In genomic region chr5:168844566-168845296, GRCh38 we compare ENCODE assay signal across 19 cellular contexts.
A peak's percentile ranks its signal among the peaks of the same experiment; 100 is the strongest.
DNase-seq lines count a peak whose midpoint lies in the region; ATAC-seq and TF ChIP-seq lines count a peak whose summit lies in the region.
"Had no signal": no experiment of that assay in that cellular context is flagged by ENCODE, and none has a peak within 500 bp of the region (broad histone marks: within the 10 kb centered on the region; RNA-seq: fewer than 3 reads in every experiment).

No MANE protein-coding gene starts in this region.

- TF ChIP-seq CTCF in SK-N-SH (IDR thresholded peaks at IDR 0.05) (no peak), glutamatergic neuron (IDR thresholded peaks at IDR 0.05; ENCODE audit: partially characterized antibody, unreplicated experiment) (no peak), neural progenitor cell (IDR thresholded peaks at IDR 0.05) (no peak)

- H3K27me3 Mint-ChIP-seq in glutamatergic neuron (ENCODE audit: unreplicated experiment) (peaks cover 7% of the 10 kb centered on the region), neural progenitor cell (ENCODE audit: insufficient read depth, low read depth) (peaks cover 3% of the 10 kb centered on the region)
- peaks cover 21% of the 10 kb centered on the region for H3K27me3 Mint-ChIP-seq in activated T-helper 1 cell treated with anti-CD3 and anti-CD28 coated beads, Interleukin-12 subunit alpha, Interleukin-12 subunit beta, Interleukin-2, Interleukin-4 antibody, amounts not matched to agents 30 ng/mL and 10 ng/mL and 1 ng/mL, durations not matched to agents 14 hours and 24 hours and 36 hours (ENCODE audit: insufficient read depth)

- H3K9me3 Mint-ChIP-seq in glutamatergic neuron (ENCODE audit: unreplicated experiment) (no peaks in the 10 kb centered on the region), neural progenitor cell (no peaks in the 10 kb centered on the region)
- no peaks in the 10 kb centered on the region for H3K9me3 Mint-ChIP-seq in activated T-helper 1 cell treated with anti-CD3 and anti-CD28 coated beads, Interleukin-12 subunit alpha, Interleukin-12 subunit beta, Interleukin-2, Interleukin-4 antibody, amounts not matched to agents 30 ng/mL and 10 ng/mL and 1 ng/mL, durations not matched to agents 14 hours and 24 hours and 36 hours

- H4K20me1 ChIP-seq in SK-N-SH (ENCODE audit: insufficient read depth): no peaks in the 10 kb centered on the region
- no peaks in the 10 kb centered on the region for H4K20me1 ChIP-seq in neural progenitor cell (ENCODE audit: low read depth)

- no peak overlapping the region for H3K9ac ChIP-seq in SK-N-SH
- H3K9ac ChIP-seq in neural progenitor cell: no peak overlapping the region

- H3F3A ChIP-seq in SK-N-SH (replicated peaks; ENCODE audit: insufficient read depth): no peaks in the 10 kb centered on the region
- H3F3A ChIP-seq in neural progenitor cell (ENCODE audit: low read depth): no peaks in the 10 kb centered on the region

- 59% methylated on average over 27 of the region's 27 CpGs for WGBS in SK-N-SH (ENCODE audit: low lambda C conversion rate)

- H3K36me3 ChIP-seq in SK-N-SH (replicated peaks in 1 of 2; ENCODE audit: control insufficient read depth in 1 of 2, insufficient read depth in 2 of 2, low read length in 1 of 2) (peaks cover 0 to 57% of the 10 kb centered on the region in 2 experiments), neural progenitor cell (no peaks in the 10 kb centered on the region)
- H3K36me3 ChIP-seq: Peyer's patch had no signal

- H3K79me2 ChIP-seq in SK-N-SH (ENCODE audit: insufficient read depth) (no peaks in the 10 kb centered on the region; the same call in 1 of the 2 replicates), neural progenitor cell (ENCODE audit: low read depth) (no peaks in the 10 kb centered on the region)

- DNase-seq in Ammon's horn (ENCODE audit: low spot score): peak; percentile 27
- DNase-seq in SK-N-SH: peak; percentile 82
- peak; percentile 39 for DNase-seq in glutamatergic neuron
- peak; percentile 8 for DNase-seq in neural progenitor cell (ENCODE audit: low spot score)
- DNase-seq in DMS114 treated with DMSO at 0.1 percent for 48 hours (lab: John Stamatoyannopoulos, UW; ENCODE audit: unreplicated experiment): no peak
- no peak for DNase-seq in activated T-helper 1 cell treated with anti-CD3 and anti-CD28 coated beads, Interleukin-12 subunit alpha, Interleukin-12 subunit beta, Interleukin-2, Interleukin-4 antibody, amounts not matched to agents 30 ng/mL and 10 ng/mL and 1 ng/mL, durations not matched to agents 14 hours and 24 hours and 36 hours (ENCODE audit: low spot score)
- DNase-seq: Caco-2, MM.1S, NCI-H1105, NCI-H1694 treated with DMSO at 0.1 percent for 48 hours, NCI-H446 treated with DMSO at 0.1 percent for 48 hours, NCI-H774, Peyer's patch, SHP77 treated with DMSO at 0.1 percent for 48 hours had no signal

- no peak overlapping the region for H3K4me2 ChIP-seq in SK-N-SH
- no peak overlapping the region for H3K4me2 ChIP-seq in neural progenitor cell
- H3K4me2 ChIP-seq: A549 had no signal

- peaks cover 24% of the 10 kb centered on the region for H3K4me1 Mint-ChIP-seq in glutamatergic neuron (ENCODE audit: low read depth, unreplicated experiment)
- H3K4me1 Mint-ChIP-seq in neural progenitor cell: peaks cover 48% of the 10 kb centered on the region
- H3K4me1 Mint-ChIP-seq in activated T-helper 1 cell treated with anti-CD3 and anti-CD28 coated beads, Interleukin-12 subunit alpha, Interleukin-12 subunit beta, Interleukin-2, Interleukin-4 antibody, amounts not matched to agents 30 ng/mL and 10 ng/mL and 1 ng/mL, durations not matched to agents 14 hours and 24 hours and 36 hours (ENCODE audit: low read depth): no peaks in the 10 kb centered on the region

- peak in 1 of 2 experiments; percentile 91; a peak in 2 of 4 replicates for TF ChIP-seq EP300 in SK-N-SH (IDR thresholded peaks at IDR 0.05; ENCODE audit: borderline replicate concordance in 1 of 2, low read depth in 1 of 2, low read length in 1 of 2)

- peak; percentile 37 for TF ChIP-seq RAD21 in SK-N-SH (IDR thresholded peaks at IDR 0.05; ENCODE audit: low read length)

- H3K27me3 ChIP-seq in SK-N-SH (ENCODE audit: insufficient read depth) (no peaks in the 10 kb centered on the region), neural progenitor cell (peaks cover 53% of the 10 kb centered on the region)
- H3K27me3 ChIP-seq: Peyer's patch had no signal

- H3K4me3 Mint-ChIP-seq in glutamatergic neuron (ENCODE audit: unreplicated experiment) (peak overlapping the region; percentile 58), neural progenitor cell (peak overlapping the region; percentile 27)
- H3K4me3 Mint-ChIP-seq in activated T-helper 1 cell treated with anti-CD3 and anti-CD28 coated beads, Interleukin-12 subunit alpha, Interleukin-12 subunit beta, Interleukin-2, Interleukin-4 antibody, amounts not matched to agents 30 ng/mL and 10 ng/mL and 1 ng/mL, durations not matched to agents 14 hours and 24 hours and 36 hours: no peak overlapping the region

- POLR2A ChIA-PET in SK-N-SH (lab: Yijun Ruan, JAX): interaction anchor here (0.6 to 9.5 kb wide), 33 partner anchors 9 to 1274 kb away, joined by 3 to 190 read pairs (median 4); no protein-coding TSS in a partner anchor

- H3K27ac Mint-ChIP-seq in glutamatergic neuron (ENCODE audit: unreplicated experiment): peak overlapping the region; percentile 77
- peak overlapping the region; percentile 55 for H3K27ac Mint-ChIP-seq in neural progenitor cell
- no peak overlapping the region for H3K27ac Mint-ChIP-seq in activated T-helper 1 cell treated with anti-CD3 and anti-CD28 coated beads, Interleukin-12 subunit alpha, Interleukin-12 subunit beta, Interleukin-2, Interleukin-4 antibody, amounts not matched to agents 30 ng/mL and 10 ng/mL and 1 ng/mL, durations not matched to agents 14 hours and 24 hours and 36 hours

- CTCF ChIA-PET in SK-N-SH (lab: Yijun Ruan, JAX): interaction anchor here (0.6 to 5.7 kb wide), 7 partner anchors 20 to 143 kb away, joined by 3 to 45 read pairs (median 3); no protein-coding TSS in a partner anchor

- no peaks in the 10 kb centered on the region for H3K9me2 ChIP-seq in SK-N-SH

- no peak overlapping the region for H2AFZ ChIP-seq in SK-N-SH (ENCODE audit: low read depth)
- H2AFZ ChIP-seq in neural progenitor cell (replicated peaks): no peak overlapping the region

- no peaks in the 10 kb centered on the region for H3K9me3 ChIP-seq in SK-N-SH
- no peaks in the 10 kb centered on the region for H3K9me3 ChIP-seq in neural progenitor cell (ENCODE audit: low read depth)
- H3K9me3 ChIP-seq: A549, Caco-2, Peyer's patch had no signal

- H3K4me1 ChIP-seq in SK-N-SH (ENCODE audit: control insufficient read depth in 1 of 2, insufficient read depth in 2 of 2, low read depth in 1 of 2, low read length in 1 of 2): peaks cover 0 to 36% of the 10 kb centered on the region in 2 experiments; a peak in 2 of 4 replicates
- peaks cover 6% of the 10 kb centered on the region for H3K4me1 ChIP-seq in neural progenitor cell
- H3K4me1 ChIP-seq: A549, Caco-2, Peyer's patch had no signal

- H3K27ac ChIP-seq in SK-N-SH (ENCODE audit: low read depth in 2 of 2, low read length in 1 of 2) (peak overlapping the region in 1 of 2 experiments; percentile 96; a peak in 3 of 4 replicates), neural progenitor cell (no peak overlapping the region)
- H3K27ac ChIP-seq: A549, Peyer's patch had no signal

- H3K4me3 ChIP-seq in SK-N-SH (ENCODE audit: low read depth in 2 of 2, low read length in 1 of 2): peak overlapping the region in 1 of 2 experiments; percentile 48; a peak in 2 of 4 replicates
- H3K4me3 ChIP-seq in neural progenitor cell: no peak overlapping the region
- H3K4me3 ChIP-seq: A549, GM12878, Peyer's patch had no signal

- H3K36me3 Mint-ChIP-seq in glutamatergic neuron (ENCODE audit: unreplicated experiment) (no peaks in the 10 kb centered on the region), neural progenitor cell (no peaks in the 10 kb centered on the region)
- peaks cover 2% of the 10 kb centered on the region for H3K36me3 Mint-ChIP-seq in activated T-helper 1 cell treated with anti-CD3 and anti-CD28 coated beads, Interleukin-12 subunit alpha, Interleukin-12 subunit beta, Interleukin-2, Interleukin-4 antibody, amounts not matched to agents 30 ng/mL and 10 ng/mL and 1 ng/mL, durations not matched to agents 14 hours and 24 hours and 36 hours (ENCODE audit: low read depth)

- no peak for ATAC-seq in HG02763 (IDR thresholded peaks at IDR 0.05; ENCODE audit: unreplicated experiment)
- ATAC-seq: A549, GM12878, HCT116, HepG2 had no signal

- intact Hi-C loops in activated T-helper 1 cell treated with anti-CD3 and anti-CD28 coated beads, Interleukin-12 subunit alpha, Interleukin-12 subunit beta, Interleukin-2, Interleukin-4 antibody, amounts not matched to agents 30 ng/mL and 10 ng/mL and 1 ng/mL, durations not matched to agents 14 hours and 24 hours and 36 hours (cut with micrococcal nuclease): no loop called here

TF ChIP-seq in SK-N-SH, 30 proteins besides CTCF, POLR2A, EP300 and RAD21 (continues in another document):
- TF ChIP-seq REST (IDR thresholded peaks at IDR 0.05; ENCODE audit: low read depth, low read length): no peak

Comparison
In these comparisons a context has a peak if more than half of its experiments do, and no peak if none do; other contexts are left out.
1. DNase-seq: peak in Ammon's horn (single experiment), SK-N-SH (single experiment), glutamatergic neuron (single experiment) and neural progenitor cell (single experiment); none in DMS114 treated with DMSO at 0.1 percent for 48 hours (single experiment) and activated T-helper 1 cell treated with anti-CD3 and anti-CD28 coated beads, Interleukin-12 subunit alpha, Interleukin-12 subunit beta, Interleukin-2, Interleukin-4 antibody, amounts not matched to agents 30 ng/mL and 10 ng/mL and 1 ng/mL, durations not matched to agents 14 hours and 24 hours and 36 hours (single experiment).